9 cellular contexts compared by ENCODE assay signal in genomic region chr12:31874961-31875608, GRCh38.
DNase-seq lines count a peak whose midpoint lies in the region; ATAC-seq and TF ChIP-seq lines count a peak whose summit lies in the region.
"Had no signal": no experiment of that assay in that cellular context is flagged by ENCODE, and none has a peak within 500 bp of the region (broad histone marks: within the 10 kb centered on the region; RNA-seq: fewer than 3 reads in every experiment).

No MANE protein-coding gene starts in this region.

- TF ChIP-seq CTCF in colonic mucosa (IDR thresholded peaks at IDR 0.05), result no peak
- TF ChIP-seq CTCF in RWPE1 (conservative IDR thresholded peaks at IDR 0.05; ENCODE audit: low read depth), result no peak

- CTCF ChIA-PET in RWPE1 (lab: Yijun Ruan, JAX), result no interaction called here

- H3K36me3 Mint-ChIP-seq in stimulated activated naive CD8-positive, alpha-beta T cell treated with anti-CD3 and anti-CD28 coated beads, Interleukin-15, Interleukin-2, amounts not matched to agents 100 ng/mL and 50 ng/mL, for 24 hours (ENCODE audit: low read depth), result peaks cover 29% of the 10 kb centered on the region

- H3K9me3 ChIP-seq in colonic mucosa, result no peaks in the 10 kb centered on the region

- no peaks in the 10 kb centered on the region for H3K4me1 ChIP-seq in colonic mucosa

- POLR2A ChIA-PET in RWPE1 (lab: Yijun Ruan, JAX; ENCODE audit: low non-redundant PET), result no interaction called here

- peak overlapping the region; percentile 55 for H3K4me3 Mint-ChIP-seq in stimulated activated naive CD8-positive, alpha-beta T cell treated with anti-CD3 and anti-CD28 coated beads, Interleukin-15, Interleukin-2, amounts not matched to agents 100 ng/mL and 50 ng/mL, for 24 hours

- no peaks in the 10 kb centered on the region for H3K27me3 ChIP-seq in colonic mucosa
- H3K27me3 ChIP-seq: dorsolateral prefrontal cortex had no signal

- intact Hi-C loops in colonic mucosa (cut with DNase I), result no loop called here

- peaks cover 59% of the 10 kb centered on the region for H3K4me1 Mint-ChIP-seq in stimulated activated naive CD8-positive, alpha-beta T cell treated with anti-CD3 and anti-CD28 coated beads, Interleukin-15, Interleukin-2, amounts not matched to agents 100 ng/mL and 50 ng/mL, for 24 hours (ENCODE audit: low read depth)

- peak; percentile 42 to 43 for DNase-seq in activated CD4-positive, alpha-beta T cell treated with anti-CD3 and anti-CD28 coated beads for 24 hours (ENCODE audit: low read depth in 2 of 2)
- DNase-seq in colonic mucosa (peak; percentile 25), myocyte (ENCODE audit: low read depth) (peak; percentile 35), RWPE1 (ENCODE audit: low spot score) (no peak), NCI-H2171 (lab: John Stamatoyannopoulos, UW) (no peak)

- peak; percentile 92 for ATAC-seq in GM18868 (IDR thresholded peaks at IDR 0.05; ENCODE audit: unreplicated experiment)
- peak; percentile 75 for ATAC-seq in HG03457 (IDR thresholded peaks at IDR 0.05; ENCODE audit: unreplicated experiment)

- H3K27ac ChIP-seq in colonic mucosa, result peak overlapping the region; percentile 17
- H3K27ac ChIP-seq in RWPE1, result no peak overlapping the region

- H3K27me3 Mint-ChIP-seq in stimulated activated naive CD8-positive, alpha-beta T cell treated with anti-CD3 and anti-CD28 coated beads, Interleukin-15, Interleukin-2, amounts not matched to agents 100 ng/mL and 50 ng/mL, for 24 hours, result no peaks in the 10 kb centered on the region

- H3K27ac Mint-ChIP-seq in stimulated activated naive CD8-positive, alpha-beta T cell treated with anti-CD3 and anti-CD28 coated beads, Interleukin-15, Interleukin-2, amounts not matched to agents 100 ng/mL and 50 ng/mL, for 24 hours, result peak overlapping the region; percentile 98

- H3K9ac ChIP-seq in colonic mucosa (ENCODE audit: low read depth in 2 of 2, low read length in 2 of 2), result no peak overlapping the region

- H3K9me3 Mint-ChIP-seq in stimulated activated naive CD8-positive, alpha-beta T cell treated with anti-CD3 and anti-CD28 coated beads, Interleukin-15, Interleukin-2, amounts not matched to agents 100 ng/mL and 50 ng/mL, for 24 hours, result peaks cover 23% of the 10 kb centered on the region

- H3K4me3 ChIP-seq in colonic mucosa, result no peak overlapping the region
- H3K4me3 ChIP-seq: dorsolateral prefrontal cortex had no signal

- H3K36me3 ChIP-seq in colonic mucosa, result no peaks in the 10 kb centered on the region

Comparison
In these comparisons a context has a peak if more than half of its experiments do, and no peak if none do; other contexts are left out.
1. DNase-seq: peak in activated CD4-positive, alpha-beta T cell treated with anti-CD3 and anti-CD28 coated beads for 24 hours (2 of 2), colonic mucosa (single experiment) and myocyte (single experiment); none in RWPE1 (single experiment) and NCI-H2171 (single experiment).